ENCODE assay signal across 8 cellular contexts in genomic region chr14:99971087-99971928, GRCh38.
DNase-seq lines count a peak whose midpoint lies in the region; ATAC-seq, FAIRE-seq and TF ChIP-seq lines count a peak whose summit lies in the region.

No MANE protein-coding gene starts in this region.

- H3K4me3 Mint-ChIP-seq in endothelial cell (ENCODE audit: unreplicated experiment) (peak overlapping the region; percentile 93), mesothelial cell of epicardium (peak overlapping the region; percentile 65)

- peaks cover 9% of the 10 kb centered on the region for H3K36me3 Mint-ChIP-seq in endothelial cell (ENCODE audit: low read depth, unreplicated experiment)
- peaks cover 25% of the 10 kb centered on the region for H3K36me3 Mint-ChIP-seq in mesothelial cell of epicardium

- H3K27ac Mint-ChIP-seq in endothelial cell (ENCODE audit: unreplicated experiment) (no peak overlapping the region), mesothelial cell of epicardium (no peak overlapping the region)

- H3K9me3 Mint-ChIP-seq in endothelial cell (ENCODE audit: unreplicated experiment) = no peaks in the 10 kb centered on the region
- H3K9me3 Mint-ChIP-seq in mesothelial cell of epicardium = peaks cover 20% of the 10 kb centered on the region

- CTCF ChIA-PET in A549 (lab: Yijun Ruan, JAX) = interaction anchor here (0.6 to 1.7 kb wide), 8 partner anchors 10 to 241 kb away, joined by 3 to 7 read pairs (median 4); no protein-coding TSS in a partner anchor

- H3K4me1 Mint-ChIP-seq in endothelial cell (ENCODE audit: unreplicated experiment) = peaks cover 16% of the 10 kb centered on the region
- peaks cover 23% of the 10 kb centered on the region for H3K4me1 Mint-ChIP-seq in mesothelial cell of epicardium

- H3K4me3 ChIP-seq in A549 = peak overlapping the region; percentile 83

- 0% methylated on average over 17 of the region's 115 CpGs for WGBS in A549 (ENCODE audit: missing lambda C conversion rate)

- H3K27ac ChIP-seq in A549 = peak overlapping the region; percentile 79 to 87

- H3K27me3 Mint-ChIP-seq in endothelial cell (ENCODE audit: unreplicated experiment) (peaks cover 17% of the 10 kb centered on the region), mesothelial cell of epicardium (ENCODE audit: low read depth) (no peaks in the 10 kb centered on the region)

- POLR2A ChIA-PET in A549 (lab: Yijun Ruan, JAX) = interaction anchor here (0.6 to 1.4 kb wide), 5 partner anchors 18 to 241 kb away, joined by 3 to 5 read pairs (median 4); no protein-coding TSS in a partner anchor

- ATAC-seq in A549 (peak; percentile 82 to 90), GM18868 (IDR thresholded peaks at IDR 0.05; ENCODE audit: unreplicated experiment) (peak; percentile 71), HG03520 (IDR thresholded peaks at IDR 0.05; ENCODE audit: unreplicated experiment) (peak; percentile 74)

- TF ChIP-seq POLR2A in A549 (IDR thresholded peaks at IDR 0.05; ENCODE audit: low read length) = peak; percentile 32; the same call in 1 of the 2 replicates

- TF ChIP-seq RAD21 in A549 (conservative IDR thresholded peaks at IDR 0.05 in 1 of 2, IDR thresholded peaks at IDR 0.05 in 1 of 2) = no peak

- no peak for TF ChIP-seq EP300 in A549 (IDR thresholded peaks at IDR 0.05)

- no peak for TF ChIP-seq CTCF in A549 (IDR thresholded peaks at IDR 0.05)
- TF ChIP-seq CTCF in endothelial cell (IDR thresholded peaks at IDR 0.05; ENCODE audit: unreplicated experiment) = no peak
- no peak for TF ChIP-seq CTCF in mesothelial cell of epicardium (IDR thresholded peaks at IDR 0.05; ENCODE audit: unreplicated experiment)

- H3K4me2 ChIP-seq in A549 = peak overlapping the region; percentile 92

- 0 out of 3 replicates have a peak, but pooled peaks cover 3% of the 10 kb centered on the region for H3K4me1 ChIP-seq in A549

- DNase-seq in A549 (ENCODE audit: low read depth in 1 of 2, low spot score in 1 of 2) (peak; percentile 76 to 87), NCI-H82 treated with DMSO at 0.1 percent for 48 hours (lab: John Stamatoyannopoulos, UW; ENCODE audit: unreplicated experiment) (peak; percentile 68), endothelial cell (ENCODE audit: low spot score) (peak; percentile 86), mesothelial cell of epicardium (ENCODE audit: low spot score in 2 of 2, unreplicated experiment in 2 of 2) (peak; percentile 81 to 85)
- peak; percentile 37 for DNase-seq in activated CD8-positive, alpha-beta memory T cell treated with anti-CD3 and anti-CD28 coated beads, Interleukin-2, amount 50 U/mL, for 24 hours (ENCODE audit: extremely low read depth)
- DNase-seq in stimulated activated CD8-positive, alpha-beta memory T cell treated with anti-CD3 and anti-CD28 coated beads, Interleukin-15, amount 100 ng/mL, for 1 hour (ENCODE audit: low read depth) = peak; percentile 61

- H3K9me3 ChIP-seq in A549 = peaks cover 12% of the 10 kb centered on the region

- no peak for FAIRE-seq in A549 (lab: Jason Lieb, UNC)

TF ChIP-seq in A549, 52 proteins besides CTCF, POLR2A, EP300 and RAD21:
- TF ChIP-seq JUN (IDR thresholded peaks at IDR 0.05) = peak in 1 of 2 experiments; percentile 49; a peak in 2 of 5 replicates
- TF ChIP-seq RFX5 (IDR thresholded peaks at IDR 0.05) = no peak
- TF ChIP-seq, protein P1, sequence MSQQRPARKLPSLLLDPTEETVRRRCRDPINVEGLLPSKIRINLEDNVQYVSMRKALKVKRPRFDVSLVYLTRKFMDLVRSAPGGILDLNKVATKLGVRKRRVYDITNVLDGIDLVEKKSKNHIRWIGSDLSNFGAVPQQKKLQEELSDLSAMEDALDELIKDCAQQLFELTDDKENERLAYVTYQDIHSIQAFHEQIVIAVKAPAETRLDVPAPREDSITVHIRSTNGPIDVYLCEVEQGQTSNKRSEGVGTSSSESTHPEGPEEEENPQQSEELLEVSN (IDR thresholded peaks at IDR 0.05; ENCODE audit: borderline replicate concordance, low read depth) = peak; percentile 96
- TF ChIP-seq SREBF2 (IDR thresholded peaks at IDR 0.05) = no peak
- peak; percentile 75; the same call in 1 of the 2 replicates for TF ChIP-seq PHF8 (IDR thresholded peaks at IDR 0.05; ENCODE audit: borderline replicate concordance, low read depth)
- no peak for TF ChIP-seq FOSL2 (IDR thresholded peaks at IDR 0.05)
- TF ChIP-seq FOSL2 (CRISPR knock-in tag; IDR thresholded peaks at IDR 0.05) = no peak
- peak; percentile 92 for TF ChIP-seq MAX (IDR thresholded peaks at IDR 0.05)
- TF ChIP-seq USF2 (IDR thresholded peaks at IDR 0.05) = peak; percentile 24; the same call in 1 of the 2 replicates

Comparison
In these comparisons a context has a peak if more than half of its experiments do, and no peak if none do; other contexts are left out.
1. Peak in every context shown above with its lines: DNase-seq, ATAC-seq, H3K4me3 ChIP-seq and H3K27ac ChIP-seq.